ENCODE assay signal across 7 cellular contexts in genomic region chr20:17568045-17568788, GRCh38. TPM values are rescaled to one million over a fixed set of nuclear protein-coding genes. Genes with fewer than 3 reads are reported as not detected.
DNase-seq lines count a peak whose midpoint lies in the region; ATAC-seq and TF ChIP-seq lines count a peak whose summit lies in the region.

No MANE protein-coding gene starts in this region.

- no peak for TF ChIP-seq CTCF in activated CD8-positive, alpha-beta T cell treated with anti-CD3 and anti-CD28 coated beads for 36 hours (IDR thresholded peaks at IDR 0.05)
- no peak for TF ChIP-seq CTCF in hepatocyte (IDR thresholded peaks at IDR 0.05; ENCODE audit: poor library complexity)

- peaks cover 25% of the 10 kb centered on the region for H4K20me1 ChIP-seq in hepatocyte (ENCODE audit: insufficient read depth, poor library complexity, severe bottlenecking)

- CTCF ChIA-PET in activated CD8-positive, alpha-beta T cell treated with anti-CD3 and anti-CD28 coated beads for 36 hours (lab: Charles Lee): no interaction called here

- no peak overlapping the region for H2AFZ ChIP-seq in hepatocyte

- H3K27ac ChIP-seq in HUES48 (ENCODE audit: low read depth, low read length): peak overlapping the region; percentile 96
- H3K27ac ChIP-seq in hepatocyte: peak overlapping the region; percentile 99
- H3K27ac ChIP-seq in skin epidermis: peak overlapping the region in 20 of 21 experiments; percentile 93 to 99 (median 98)

- H3K27me3 ChIP-seq in HUES48 (ENCODE audit: control insufficient read depth, insufficient read depth, low read length) (no peaks in the 10 kb centered on the region), hepatocyte (no peaks in the 10 kb centered on the region)

- H3K4me3 ChIP-seq in HUES48 (ENCODE audit: low read depth, low read length) (peak overlapping the region; percentile 82), hepatocyte (peak overlapping the region; percentile 11), skin epidermis (peak overlapping the region in 6 of 7 experiments; percentile 73 to 99 (median 82))

- peak overlapping the region; percentile 83 for H3K9ac ChIP-seq in HUES48 (ENCODE audit: low read depth, low read length)

- no peak for ATAC-seq in activated CD8-positive, alpha-beta T cell treated with anti-CD3 and anti-CD28 coated beads for 36 hours
- ATAC-seq in HG03460 (IDR thresholded peaks at IDR 0.05; ENCODE audit: unreplicated experiment) (no peak), GM19035 (IDR thresholded peaks at IDR 0.05; ENCODE audit: unreplicated experiment) (no peak)

- DNase-seq in activated CD8-positive, alpha-beta T cell treated with anti-CD3 and anti-CD28 coated beads for 36 hours: no peak
- DNase-seq in hepatocyte (ENCODE audit: low spot score): peak; percentile 6
- no peak for DNase-seq in glomerular visceral epithelial cell (ENCODE audit: extremely low spot score)

- peak overlapping the region; percentile 85 for H3K4me2 ChIP-seq in hepatocyte

- POLR2A ChIA-PET in activated CD8-positive, alpha-beta T cell treated with anti-CD3 and anti-CD28 coated beads for 36 hours (lab: Charles Lee): no interaction called here

- H3K4me1 ChIP-seq in HUES48 (ENCODE audit: control insufficient read depth, insufficient read depth, low read length) (peaks cover 25% of the 10 kb centered on the region), hepatocyte (ENCODE audit: insufficient read depth) (peaks cover 14% of the 10 kb centered on the region)

- peak overlapping the region; percentile 2 for H3K4me3 Mint-ChIP-seq in activated CD8-positive, alpha-beta T cell treated with anti-CD3 and anti-CD28 coated beads for 36 hours

- no peak overlapping the region for H3K27ac Mint-ChIP-seq in activated CD8-positive, alpha-beta T cell treated with anti-CD3 and anti-CD28 coated beads for 36 hours

- no peaks in the 10 kb centered on the region for H3K36me3 Mint-ChIP-seq in activated CD8-positive, alpha-beta T cell treated with anti-CD3 and anti-CD28 coated beads for 36 hours (ENCODE audit: low read depth)

- no peaks in the 10 kb centered on the region for H3K9me2 ChIP-seq in hepatocyte (replicated peaks; ENCODE audit: insufficient read depth)

- H3K4me1 Mint-ChIP-seq in activated CD8-positive, alpha-beta T cell treated with anti-CD3 and anti-CD28 coated beads for 36 hours (ENCODE audit: low read depth): peaks cover 16% of the 10 kb centered on the region

- peaks cover 34% of the 10 kb centered on the region for H3K79me2 ChIP-seq in hepatocyte

- no peaks in the 10 kb centered on the region for H3K36me3 ChIP-seq in HUES48 (ENCODE audit: control insufficient read depth, insufficient read depth, low read length)
- no peaks in the 10 kb centered on the region for H3K36me3 ChIP-seq in hepatocyte (replicated peaks; ENCODE audit: insufficient read depth, low read depth)

- H3K9me3 ChIP-seq in HUES48 (ENCODE audit: control insufficient read depth, insufficient read depth, low read length): no peaks in the 10 kb centered on the region
- no peaks in the 10 kb centered on the region for H3K9me3 ChIP-seq in hepatocyte (ENCODE audit: low read depth)

- intact Hi-C loops in activated CD8-positive, alpha-beta T cell treated with anti-CD3 and anti-CD28 coated beads for 36 hours (cut with micrococcal nuclease): no loop called here

- WGBS in hepatocyte (ENCODE audit: low lambda C conversion rate, missing lambda C conversion rate): 69% methylated on average over 6 of the region's 6 CpGs

- peaks cover 2% of the 10 kb centered on the region for H3K27me3 Mint-ChIP-seq in activated CD8-positive, alpha-beta T cell treated with anti-CD3 and anti-CD28 coated beads for 36 hours

- H3K9me3 Mint-ChIP-seq in activated CD8-positive, alpha-beta T cell treated with anti-CD3 and anti-CD28 coated beads for 36 hours: no peaks in the 10 kb centered on the region

RNA-seq across cellular contexts. Expression of gene DSTN, which starts 1.7 kb away (rescaled TPM):
- 10 to 100 TPM; 55.5 to 56.4 TPM for total RNA-seq in activated CD8-positive, alpha-beta T cell treated with anti-CD3 and anti-CD28 coated beads for 36 hours
- 315 and 342 TPM in 2 replicates for total RNA-seq in hepatocyte
- 352 and 369 TPM in 2 replicates for polyA plus RNA-seq in hepatocyte

RNA-seq across cellular contexts. Expression of gene BFSP1, which starts 37.0 kb away (rescaled TPM):
- total RNA-seq in activated CD8-positive, alpha-beta T cell treated with anti-CD3 and anti-CD28 coated beads for 36 hours: under 1 TPM; 0.18 TPM
- 2.0 and 2.4 TPM in 2 replicates for total RNA-seq in hepatocyte
- polyA plus RNA-seq in hepatocyte: 0.12 and 2.3 TPM in 2 replicates

Comparison
In these comparisons a context has a peak if more than half of its experiments do, and no peak if none do; other contexts are left out.
1. H3K4me3 ChIP-seq: peak in every context shown above with its lines; median percentile 82 in skin epidermis; 82 in HUES48; 11 in hepatocyte.